Comparison of ENCODE assay signal across 16 cellular contexts in the genomic region with DNA sequence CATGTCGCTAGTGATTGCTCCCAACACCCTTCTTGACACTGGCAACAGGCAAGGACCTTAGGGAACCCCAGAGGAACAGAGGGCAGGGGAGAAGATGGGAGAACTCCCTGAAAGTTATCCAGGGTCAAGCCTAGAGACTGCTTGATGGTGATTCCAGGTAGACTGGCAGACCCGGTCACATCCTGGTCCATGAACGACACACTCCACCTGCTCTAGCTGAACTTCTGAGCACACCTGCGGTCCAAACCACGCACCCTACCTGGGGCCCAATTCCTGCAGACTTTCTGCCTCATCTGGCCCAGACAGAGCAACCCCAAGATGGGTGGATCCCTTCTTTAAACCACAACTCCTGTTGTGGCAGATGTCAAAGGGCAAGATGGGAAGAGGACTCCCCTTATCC. TPM values are rescaled to one million over a fixed set of nuclear protein-coding genes. Genes with fewer than 3 reads are reported as not detected.
DNase-seq lines count a peak whose midpoint lies in the region; TF ChIP-seq lines count a peak whose summit lies in the region.
"Had no signal": no experiment of that assay in that cellular context is flagged by ENCODE, and none has a peak within 500 bp of the region (broad histone marks: within the 10 kb centered on the region; RNA-seq: fewer than 3 reads in every experiment).

No MANE protein-coding gene starts in this region.

- CTCF ChIA-PET in GM10248 (lab: Yijun Ruan, JAX) = interaction anchor here (6.0 kb wide), 1 partner anchor 16 kb away, joined by 34 read pairs; no protein-coding TSS in a partner anchor

- peak overlapping the region; percentile 42 for H3K4me3 Mint-ChIP-seq in endothelial cell (ENCODE audit: unreplicated experiment)
- H3K4me3 Mint-ChIP-seq: CD14-positive monocyte; CD4-positive, alpha-beta memory T cell; GM23338; HFFc6 had no signal

- peaks cover 15% of the 10 kb centered on the region for H3K4me1 Mint-ChIP-seq in endothelial cell (ENCODE audit: unreplicated experiment)
- H3K4me1 Mint-ChIP-seq: CD4-positive, alpha-beta memory T cell had no signal

- H3K36me3 ChIP-seq in H7 (replicated peaks; ENCODE audit: control insufficient read depth, insufficient read depth, low read length) (peaks cover 2% of the 10 kb centered on the region), tibial nerve (peaks cover 2 to 97% (median 6%) of the 10 kb centered on the region in 3 donors)

- peaks cover 0 to 12% (median 4%) of the 10 kb centered on the region in 4 donors for H3K4me1 ChIP-seq in tibial nerve

- H3K27ac ChIP-seq in tibial nerve = no peak overlapping the region
- H3K27ac ChIP-seq: BLaER1 had no signal

- POLR2A ChIA-PET in GM10248 (lab: Yijun Ruan, JAX) = no interaction called here

- WGBS in tibial nerve, 2 donors = 82 to 85% methylated on average over 5 of the region's 5 CpGs

- H3K27me3 ChIP-seq in H7 (ENCODE audit: control insufficient read depth, insufficient read depth, low read length) (no peaks in the 10 kb centered on the region), tibial nerve (no peaks in the 10 kb centered on the region)
- H3K27me3 ChIP-seq: BLaER1 had no signal

- peaks cover 11% of the 10 kb centered on the region for H3K27me3 Mint-ChIP-seq in endothelial cell (ENCODE audit: unreplicated experiment)
- H3K27me3 Mint-ChIP-seq: CD4-positive, alpha-beta memory T cell had no signal

- no peak overlapping the region for H3K4me3 ChIP-seq in H7 (ENCODE audit: insufficient read depth, low read depth, low read length)
- H3K4me3 ChIP-seq in tibial nerve = no peak overlapping the region
- H3K4me3 ChIP-seq: BLaER1, GM23338 had no signal

- no peak for TF ChIP-seq POLR2A in tibial nerve (IDR thresholded peaks at IDR 0.05)

- H3K9me3 Mint-ChIP-seq in endothelial cell (ENCODE audit: unreplicated experiment) = no peaks in the 10 kb centered on the region
- H3K9me3 Mint-ChIP-seq: CD14-positive monocyte; CD4-positive, alpha-beta memory T cell; GM23338; HFFc6 had no signal

- H3K27ac Mint-ChIP-seq in endothelial cell (ENCODE audit: unreplicated experiment) = no peak overlapping the region
- H3K27ac Mint-ChIP-seq: CD14-positive monocyte, GM23338, HFFc6 had no signal

- H3K9me3 ChIP-seq in tibial nerve = no peaks in the 10 kb centered on the region
- H3K9me3 ChIP-seq: BLaER1 had no signal

- intact Hi-C loops in posterior vena cava (cut with DNase I) = no loop called here

- TF ChIP-seq CTCF in GM10248 (IDR thresholded peaks at IDR 0.05; ENCODE audit: control extremely low read depth, extremely low read depth, low read depth, missing control alignments) = no peak
- no peak for TF ChIP-seq CTCF in endothelial cell (IDR thresholded peaks at IDR 0.05; ENCODE audit: unreplicated experiment)
- no peak for TF ChIP-seq CTCF in tibial nerve (IDR thresholded peaks at IDR 0.05)

- peaks cover 26% of the 10 kb centered on the region for H3K36me3 Mint-ChIP-seq in endothelial cell (ENCODE audit: low read depth, unreplicated experiment)

- TF ChIP-seq EP300 in tibial nerve (IDR thresholded peaks at IDR 0.05) = no peak

- DNase-seq in GM10248 (ENCODE audit: extremely low spot score) (peak; percentile 10), H7 (peak; percentile 28), endothelial cell (ENCODE audit: low spot score) (no peak), posterior vena cava (ENCODE audit: low spot score) (peak; percentile 31), NCI-H2081 treated with DMSO at 0.1 percent for 48 hours (lab: John Stamatoyannopoulos, UW) (no peak), NOMO-1 (lab: John Stamatoyannopoulos, UW; ENCODE audit: unreplicated experiment in 2 of 2) (no peak), tibial nerve (ENCODE audit: low spot score in 2 of 2) (no peak)
- DNase-seq: 8988T; CD4-positive, alpha-beta memory T cell; DMS153; DMS79; GDM1; HFFc6 had no signal

RNA-seq across cellular contexts. Expression of gene NCKAP5L, which starts 34.2 kb away (rescaled TPM):
- total RNA-seq in H7 (2014; rRNA removed; shearing (Covaris generic)) = 20.0 and 22.3 TPM in 2 replicates
- total RNA-seq in endothelial cell (ENCODE audit: unreplicated experiment) (70.9 TPM), posterior vena cava (10 to 100 TPM; 16.2 to 22.4 TPM), tibial nerve (10 to 100 TPM; 36.1 to 70.2 (median 44.7) TPM)

RNA-seq across cellular contexts. Expression of gene BCDIN3D, which starts 48.9 kb away (rescaled TPM):
- total RNA-seq in H7 (2014; rRNA removed; shearing (Covaris generic)) = 1.4 and 1.6 TPM in 2 replicates
- total RNA-seq in endothelial cell (ENCODE audit: unreplicated experiment) (2.6 TPM), posterior vena cava (1 to 10 TPM; 2.5 to 4.0 TPM), tibial nerve (1 to 10 TPM; 1.2 to 4.2 (median 2.5) TPM)

RNA-seq across cellular contexts. Expression of gene TMBIM6, which starts 52.7 kb away (rescaled TPM):
- total RNA-seq in H7 (2014; rRNA removed; shearing (Covaris generic)) = 385 and 401 TPM in 2 replicates
- 571 TPM for total RNA-seq in endothelial cell (ENCODE audit: unreplicated experiment)
- 100 to 1,000 TPM; 285 to 313 TPM for total RNA-seq in posterior vena cava
- 100 to 1,000 TPM; 284 to 404 (median 325) TPM for total RNA-seq in tibial nerve

Comparison
In these comparisons a context has a peak if more than half of its experiments do, and no peak if none do; other contexts are left out.
1. DNase-seq: peak in GM10248 (single experiment), H7 (single experiment) and posterior vena cava (single experiment); none in endothelial cell (single experiment), NCI-H2081 treated with DMSO at 0.1 percent for 48 hours (single experiment), NOMO-1 (0 of 2) and tibial nerve (0 of 2).